1 cellular context compared by ENCODE assay signal in genomic region chr12:113222730-113223531, GRCh38.
TF ChIP-seq lines count a peak whose summit lies in the region.

No MANE protein-coding gene starts in this region.

TF ChIP-seq in HepG2, 621 proteins besides CTCF, POLR2A, EP300 and RAD21 (continued from another document and continues in another):
- TF ChIP-seq, protein P1, sequence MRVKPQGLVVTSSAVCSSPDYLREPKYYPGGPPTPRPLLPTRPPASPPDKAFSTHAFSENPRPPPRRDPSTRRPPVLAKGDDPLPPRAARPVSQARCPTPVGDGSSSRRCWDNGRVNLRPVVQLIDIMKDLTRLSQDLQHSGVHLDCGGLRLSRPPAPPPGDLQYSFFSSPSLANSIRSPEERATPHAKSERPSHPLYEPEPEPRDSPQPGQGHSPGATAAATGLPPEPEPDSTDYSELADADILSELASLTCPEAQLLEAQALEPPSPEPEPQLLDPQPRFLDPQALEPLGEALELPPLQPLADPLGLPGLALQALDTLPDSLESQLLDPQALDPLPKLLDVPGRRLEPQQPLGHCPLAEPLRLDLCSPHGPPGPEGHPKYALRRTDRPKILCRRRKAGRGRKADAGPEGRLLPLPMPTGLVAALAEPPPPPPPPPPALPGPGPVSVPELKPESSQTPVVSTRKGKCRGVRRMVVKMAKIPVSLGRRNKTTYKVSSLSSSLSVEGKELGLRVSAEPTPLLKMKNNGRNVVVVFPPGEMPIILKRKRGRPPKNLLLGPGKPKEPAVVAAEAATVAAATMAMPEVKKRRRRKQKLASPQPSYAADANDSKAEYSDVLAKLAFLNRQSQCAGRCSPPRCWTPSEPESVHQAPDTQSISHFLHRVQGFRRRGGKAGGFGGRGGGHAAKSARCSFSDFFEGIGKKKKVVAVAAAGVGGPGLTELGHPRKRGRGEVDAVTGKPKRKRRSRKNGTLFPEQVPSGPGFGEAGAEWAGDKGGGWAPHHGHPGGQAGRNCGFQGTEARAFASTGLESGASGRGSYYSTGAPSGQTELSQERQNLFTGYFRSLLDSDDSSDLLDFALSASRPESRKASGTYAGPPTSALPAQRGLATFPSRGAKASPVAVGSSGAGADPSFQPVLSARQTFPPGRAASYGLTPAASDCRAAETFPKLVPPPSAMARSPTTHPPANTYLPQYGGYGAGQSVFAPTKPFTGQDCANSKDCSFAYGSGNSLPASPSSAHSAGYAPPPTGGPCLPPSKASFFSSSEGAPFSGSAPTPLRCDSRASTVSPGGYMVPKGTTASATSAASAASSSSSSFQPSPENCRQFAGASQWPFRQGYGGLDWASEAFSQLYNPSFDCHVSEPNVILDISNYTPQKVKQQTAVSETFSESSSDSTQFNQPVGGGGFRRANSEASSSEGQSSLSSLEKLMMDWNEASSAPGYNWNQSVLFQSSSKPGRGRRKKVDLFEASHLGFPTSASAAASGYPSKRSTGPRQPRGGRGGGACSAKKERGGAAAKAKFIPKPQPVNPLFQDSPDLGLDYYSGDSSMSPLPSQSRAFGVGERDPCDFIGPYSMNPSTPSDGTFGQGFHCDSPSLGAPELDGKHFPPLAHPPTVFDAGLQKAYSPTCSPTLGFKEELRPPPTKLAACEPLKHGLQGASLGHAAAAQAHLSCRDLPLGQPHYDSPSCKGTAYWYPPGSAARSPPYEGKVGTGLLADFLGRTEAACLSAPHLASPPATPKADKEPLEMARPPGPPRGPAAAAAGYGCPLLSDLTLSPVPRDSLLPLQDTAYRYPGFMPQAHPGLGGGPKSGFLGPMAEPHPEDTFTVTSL (CRISPR knock-in tag; IDR thresholded peaks at IDR 0.05; ENCODE audit: borderline replicate concordance): peak; percentile 26; the same call in 1 of the 2 replicates
- TF ChIP-seq RXRA (CRISPR knock-in tag; IDR thresholded peaks at IDR 0.05) (peak; percentile 25; the same call in 1 of the 2 replicates), PRPF4 (IDR thresholded peaks at IDR 0.05; ENCODE audit: low read depth, low read length, poor library complexity, severe bottlenecking) (no peak), ZFY (CRISPR knock-in tag; IDR thresholded peaks at IDR 0.05) (no peak), ZNF343 (CRISPR knock-in tag; IDR thresholded peaks at IDR 0.05) (0 out of 2 replicates have a peak, but pooled peaks have one; percentile 38), ZIK1 (CRISPR knock-in tag; IDR thresholded peaks at IDR 0.05; ENCODE audit: borderline replicate concordance, low read depth) (no peak), PAX8 (CRISPR knock-in tag; IDR thresholded peaks at IDR 0.05; ENCODE audit: borderline replicate concordance) (no peak), ZFP90 (CRISPR knock-in tag; IDR thresholded peaks at IDR 0.05; ENCODE audit: borderline replicate concordance) (no peak), ZNF205 (CRISPR knock-in tag; IDR thresholded peaks at IDR 0.05) (no peak), ZNF598 (CRISPR knock-in tag; IDR thresholded peaks at IDR 0.05; ENCODE audit: borderline replicate concordance) (no peak), RNF219 (CRISPR knock-in tag; IDR thresholded peaks at IDR 0.05) (no peak), NFKBIZ (CRISPR knock-in tag; IDR thresholded peaks at IDR 0.05) (no peak), SMAD9 (CRISPR knock-in tag; IDR thresholded peaks at IDR 0.05) (no peak), ZMAT3 (CRISPR knock-in tag; conservative IDR thresholded peaks at IDR 0.05) (no peak), ELF3 (CRISPR knock-in tag; IDR thresholded peaks at IDR 0.05) (peak; percentile 71), MAFF (IDR thresholded peaks at IDR 0.05; ENCODE audit: low read depth, low read length) (peak; percentile 84), HNRNPUL1 (IDR thresholded peaks at IDR 0.05; ENCODE audit: low read depth, low read length) (no peak), HDAC6 (IDR thresholded peaks at IDR 0.05; ENCODE audit: low read depth, low read length) (no peak), TBX2 (CRISPR knock-in tag; IDR thresholded peaks at IDR 0.05; ENCODE audit: borderline replicate concordance) (no peak), TFDP1 (CRISPR knock-in tag; IDR thresholded peaks at IDR 0.05; ENCODE audit: borderline replicate concordance) (peak; percentile 28; the same call in 1 of the 2 replicates), ZNF503 (CRISPR knock-in tag; IDR thresholded peaks at IDR 0.05) (no peak), SRF (IDR thresholded peaks at IDR 0.05; ENCODE audit: low read depth, low read length) (no peak), GATAD1 (CRISPR knock-in tag; IDR thresholded peaks at IDR 0.05) (no peak), NFE2 (CRISPR knock-in tag; IDR thresholded peaks at IDR 0.05) (no peak), SOX6 (IDR thresholded peaks at IDR 0.05) (no peak), SOX6 (CRISPR knock-in tag; IDR thresholded peaks at IDR 0.05) (peak; percentile 44; the same call in 1 of the 2 replicates), ZNF431 (CRISPR knock-in tag; IDR thresholded peaks at IDR 0.05; ENCODE audit: borderline replicate concordance, low read depth) (no peak), HNRNPLL (IDR thresholded peaks at IDR 0.05; ENCODE audit: low read depth, low read length, poor library complexity, severe bottlenecking) (no peak), ZFP36L1 (CRISPR knock-in tag; IDR thresholded peaks at IDR 0.05) (no peak), CHD2 (IDR thresholded peaks at IDR 0.05; ENCODE audit: low read depth, low read length) (no peak), ZNF232 (CRISPR knock-in tag; IDR thresholded peaks at IDR 0.05; ENCODE audit: borderline replicate concordance) (no peak)
- TF ChIP-seq, protein P2, sequence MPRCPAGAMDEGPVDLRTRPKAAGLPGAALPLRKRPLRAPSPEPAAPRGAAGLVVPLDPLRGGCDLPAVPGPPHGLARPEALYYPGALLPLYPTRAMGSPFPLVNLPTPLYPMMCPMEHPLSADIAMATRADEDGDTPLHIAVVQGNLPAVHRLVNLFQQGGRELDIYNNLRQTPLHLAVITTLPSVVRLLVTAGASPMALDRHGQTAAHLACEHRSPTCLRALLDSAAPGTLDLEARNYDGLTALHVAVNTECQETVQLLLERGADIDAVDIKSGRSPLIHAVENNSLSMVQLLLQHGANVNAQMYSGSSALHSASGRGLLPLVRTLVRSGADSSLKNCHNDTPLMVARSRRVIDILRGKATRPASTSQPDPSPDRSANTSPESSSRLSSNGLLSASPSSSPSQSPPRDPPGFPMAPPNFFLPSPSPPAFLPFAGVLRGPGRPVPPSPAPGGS (CRISPR knock-in tag; IDR thresholded peaks at IDR 0.05): no peak
- TF ChIP-seq, protein P3, sequence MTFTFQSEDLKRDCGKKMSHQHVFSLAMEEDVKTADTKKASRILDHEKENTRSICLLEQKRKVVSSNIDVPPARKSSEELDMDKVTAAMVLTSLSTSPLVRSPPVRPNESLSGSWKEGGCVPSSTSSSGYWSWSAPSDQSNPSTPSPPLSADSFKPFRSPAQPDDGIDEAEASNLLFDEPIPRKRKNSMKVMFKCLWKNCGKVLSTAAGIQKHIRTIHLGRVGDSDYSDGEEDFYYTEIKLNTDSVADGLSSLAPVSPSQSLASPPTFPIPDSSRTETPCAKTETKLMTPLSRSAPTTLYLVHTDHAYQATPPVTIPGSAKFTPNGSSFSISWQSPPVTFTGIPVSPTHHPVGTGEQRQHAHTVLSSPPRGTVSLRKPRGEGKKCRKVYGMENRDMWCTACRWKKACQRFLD (CRISPR knock-in tag; IDR thresholded peaks at IDR 0.05; ENCODE audit: borderline replicate concordance): no peak
- TF ChIP-seq, protein P4, sequence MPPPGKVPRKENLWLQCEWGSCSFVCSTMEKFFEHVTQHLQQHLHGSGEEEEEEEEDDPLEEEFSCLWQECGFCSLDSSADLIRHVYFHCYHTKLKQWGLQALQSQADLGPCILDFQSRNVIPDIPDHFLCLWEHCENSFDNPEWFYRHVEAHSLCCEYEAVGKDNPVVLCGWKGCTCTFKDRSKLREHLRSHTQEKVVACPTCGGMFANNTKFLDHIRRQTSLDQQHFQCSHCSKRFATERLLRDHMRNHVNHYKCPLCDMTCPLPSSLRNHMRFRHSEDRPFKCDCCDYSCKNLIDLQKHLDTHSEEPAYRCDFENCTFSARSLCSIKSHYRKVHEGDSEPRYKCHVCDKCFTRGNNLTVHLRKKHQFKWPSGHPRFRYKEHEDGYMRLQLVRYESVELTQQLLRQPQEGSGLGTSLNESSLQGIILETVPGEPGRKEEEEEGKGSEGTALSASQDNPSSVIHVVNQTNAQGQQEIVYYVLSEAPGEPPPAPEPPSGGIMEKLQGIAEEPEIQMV (CRISPR knock-in tag; IDR thresholded peaks at IDR 0.05; ENCODE audit: low read depth): 0 out of 2 replicates have a peak, but pooled peaks have one; percentile 57
- TF ChIP-seq, protein P5, sequence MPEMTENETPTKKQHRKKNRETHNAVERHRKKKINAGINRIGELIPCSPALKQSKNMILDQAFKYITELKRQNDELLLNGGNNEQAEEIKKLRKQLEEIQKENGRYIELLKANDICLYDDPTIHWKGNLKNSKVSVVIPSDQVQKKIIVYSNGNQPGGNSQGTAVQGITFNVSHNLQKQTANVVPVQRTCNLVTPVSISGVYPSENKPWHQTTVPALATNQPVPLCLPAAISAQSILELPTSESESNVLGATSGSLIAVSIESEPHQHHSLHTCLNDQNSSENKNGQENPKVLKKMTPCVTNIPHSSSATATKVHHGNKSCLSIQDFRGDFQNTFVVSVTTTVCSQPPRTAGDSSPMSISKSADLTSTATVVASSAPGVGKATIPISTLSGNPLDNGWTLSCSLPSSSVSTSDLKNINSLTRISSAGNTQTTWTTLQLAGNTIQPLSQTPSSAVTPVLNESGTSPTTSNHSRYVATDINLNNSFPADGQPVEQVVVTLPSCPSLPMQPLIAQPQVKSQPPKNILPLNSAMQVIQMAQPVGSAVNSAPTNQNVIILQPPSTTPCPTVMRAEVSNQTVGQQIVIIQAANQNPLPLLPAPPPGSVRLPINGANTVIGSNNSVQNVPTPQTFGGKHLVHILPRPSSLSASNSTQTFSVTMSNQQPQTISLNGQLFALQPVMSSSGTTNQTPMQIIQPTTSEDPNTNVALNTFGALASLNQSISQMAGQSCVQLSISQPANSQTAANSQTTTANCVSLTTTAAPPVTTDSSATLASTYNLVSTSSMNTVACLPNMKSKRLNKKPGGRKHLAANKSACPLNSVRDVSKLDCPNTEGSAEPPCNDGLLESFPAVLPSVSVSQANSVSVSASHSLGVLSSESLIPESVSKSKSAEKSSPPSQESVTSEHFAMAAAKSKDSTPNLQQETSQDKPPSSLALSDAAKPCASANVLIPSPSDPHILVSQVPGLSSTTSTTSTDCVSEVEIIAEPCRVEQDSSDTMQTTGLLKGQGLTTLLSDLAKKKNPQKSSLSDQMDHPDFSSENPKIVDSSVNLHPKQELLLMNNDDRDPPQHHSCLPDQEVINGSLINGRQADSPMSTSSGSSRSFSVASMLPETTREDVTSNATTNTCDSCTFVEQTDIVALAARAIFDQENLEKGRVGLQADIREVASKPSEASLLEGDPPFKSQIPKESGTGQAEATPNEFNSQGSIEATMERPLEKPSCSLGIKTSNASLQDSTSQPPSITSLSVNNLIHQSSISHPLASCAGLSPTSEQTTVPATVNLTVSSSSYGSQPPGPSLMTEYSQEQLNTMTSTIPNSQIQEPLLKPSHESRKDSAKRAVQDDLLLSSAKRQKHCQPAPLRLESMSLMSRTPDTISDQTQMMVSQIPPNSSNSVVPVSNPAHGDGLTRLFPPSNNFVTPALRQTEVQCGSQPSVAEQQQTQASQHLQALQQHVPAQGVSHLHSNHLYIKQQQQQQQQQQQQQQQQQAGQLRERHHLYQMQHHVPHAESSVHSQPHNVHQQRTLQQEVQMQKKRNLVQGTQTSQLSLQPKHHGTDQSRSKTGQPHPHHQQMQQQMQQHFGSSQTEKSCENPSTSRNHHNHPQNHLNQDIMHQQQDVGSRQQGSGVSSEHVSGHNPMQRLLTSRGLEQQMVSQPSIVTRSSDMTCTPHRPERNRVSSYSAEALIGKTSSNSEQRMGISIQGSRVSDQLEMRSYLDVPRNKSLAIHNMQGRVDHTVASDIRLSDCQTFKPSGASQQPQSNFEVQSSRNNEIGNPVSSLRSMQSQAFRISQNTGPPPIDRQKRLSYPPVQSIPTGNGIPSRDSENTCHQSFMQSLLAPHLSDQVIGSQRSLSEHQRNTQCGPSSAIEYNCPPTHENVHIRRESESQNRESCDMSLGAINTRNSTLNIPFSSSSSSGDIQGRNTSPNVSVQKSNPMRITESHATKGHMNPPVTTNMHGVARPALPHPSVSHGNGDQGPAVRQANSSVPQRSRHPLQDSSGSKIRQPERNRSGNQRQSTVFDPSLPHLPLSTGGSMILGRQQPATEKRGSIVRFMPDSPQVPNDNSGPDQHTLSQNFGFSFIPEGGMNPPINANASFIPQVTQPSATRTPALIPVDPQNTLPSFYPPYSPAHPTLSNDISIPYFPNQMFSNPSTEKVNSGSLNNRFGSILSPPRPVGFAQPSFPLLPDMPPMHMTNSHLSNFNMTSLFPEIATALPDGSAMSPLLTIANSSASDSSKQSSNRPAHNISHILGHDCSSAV (CRISPR knock-in tag; IDR thresholded peaks at IDR 0.05; ENCODE audit: borderline replicate concordance): no peak
